Comparison of ENCODE assay signal across 30 cellular contexts in genomic region chr3:185079620-185080019, GRCh38.
"Had no signal": no experiment of that assay in that cellular context is flagged by ENCODE, and none has a peak within 500 bp of the region (broad histone marks: within the 10 kb centered on the region; RNA-seq: fewer than 3 reads in every experiment).

No MANE protein-coding gene starts in this region.

- H3K4me1 ChIP-seq: lower lobe of right lung, psoas muscle, suprapubic skin had no signal

- H3K36me3 Mint-ChIP-seq: immature natural killer cell; naive B cell; natural killer cell treated with Interleukin-12 subunit alpha and Interleukin-12 subunit beta and Interleukin-15 and Interleukin-18, amount 100 ng/mL, for 72 hours; stimulated activated naive B cell treated with anti-CD40 and anti-IgM and Interleukin-4, amounts not matched to agents 10 μg/mL and 1 μg/mL and 100 μg/mL, for 72 hours; type B pancreatic cell had no signal

- H3K9me3 Mint-ChIP-seq: immature natural killer cell; naive B cell; natural killer cell treated with Interleukin-12 subunit alpha and Interleukin-12 subunit beta and Interleukin-15 and Interleukin-18, amount 100 ng/mL, for 72 hours; neural crest cell; stimulated activated naive B cell treated with anti-CD40 and anti-IgM and Interleukin-4, amounts not matched to agents 10 μg/mL and 1 μg/mL and 100 μg/mL, for 72 hours; stimulated activated naive CD8-positive, alpha-beta T cell treated with anti-CD3 and anti-CD28 coated beads, Interleukin-15, Interleukin-2, amounts not matched to agents 100 ng/mL and 50 ng/mL, for 24 hours; type B pancreatic cell had no signal

- H3K4me3 Mint-ChIP-seq: immature natural killer cell; naive B cell; natural killer cell treated with Interleukin-12 subunit alpha and Interleukin-12 subunit beta and Interleukin-15 and Interleukin-18, amount 100 ng/mL, for 72 hours; neural crest cell; stimulated activated naive B cell treated with anti-CD40 and anti-IgM and Interleukin-4, amounts not matched to agents 10 μg/mL and 1 μg/mL and 100 μg/mL, for 72 hours; stimulated activated naive CD8-positive, alpha-beta T cell treated with anti-CD3 and anti-CD28 coated beads, Interleukin-15, Interleukin-2, amounts not matched to agents 100 ng/mL and 50 ng/mL, for 24 hours; type B pancreatic cell had no signal

- ATAC-seq: esophagus mucosa; heart right ventricle; left ventricle myocardium superior; lower lobe of right lung; natural killer cell treated with Interleukin-12 subunit alpha and Interleukin-12 subunit beta and Interleukin-15 and Interleukin-18, amount 100 ng/mL, for 72 hours; psoas muscle; right cardiac atrium; stimulated activated naive B cell treated with anti-CD40 and anti-IgM and Interleukin-4, amounts not matched to agents 10 μg/mL and 1 μg/mL and 100 μg/mL, for 72 hours had no signal

- H3K27ac Mint-ChIP-seq: immature natural killer cell; naive B cell; natural killer cell treated with Interleukin-12 subunit alpha and Interleukin-12 subunit beta and Interleukin-15 and Interleukin-18, amount 100 ng/mL, for 72 hours; stimulated activated naive B cell treated with anti-CD40 and anti-IgM and Interleukin-4, amounts not matched to agents 10 μg/mL and 1 μg/mL and 100 μg/mL, for 72 hours; stimulated activated naive CD8-positive, alpha-beta T cell treated with anti-CD3 and anti-CD28 coated beads, Interleukin-15, Interleukin-2, amounts not matched to agents 100 ng/mL and 50 ng/mL, for 24 hours; type B pancreatic cell had no signal

- H3K9me3 ChIP-seq: heart right ventricle, lower lobe of right lung, neutrophil, psoas muscle, suprapubic skin, thyroid gland had no signal

- H3K27me3 ChIP-seq: dorsolateral prefrontal cortex, heart right ventricle, neutrophil, suprapubic skin, thyroid gland had no signal

- DNase-seq: caudate nucleus; cerebellar nuclear complex; dorsolateral prefrontal cortex; effector CD4-positive, alpha-beta T cell; foreskin melanocyte; glutamatergic neuron; heart right ventricle; hypothalamus; immature natural killer cell; islet precursor cell; kidney glomerular epithelial cell; left ventricle myocardium superior; lower lobe of right lung; naive B cell; posterior cingulate gyrus; psoas muscle; right cardiac atrium; stimulated activated CD4-positive, alpha-beta T cell treated with anti-CD3 and anti-CD28 coated beads, Interleukin-15, amount 100 ng/mL, for 24 hours; stimulated activated CD4-positive, alpha-beta T cell treated with anti-CD3 and anti-CD28 coated beads, Interleukin-2, amount 100 ng/mL, for 48 hours; stimulated activated naive B cell treated with anti-CD40 and anti-IgM and Interleukin-4, amounts not matched to agents 10 μg/mL and 1 μg/mL and 100 μg/mL, for 72 hours; thyroid gland had no signal

- H3K27me3 Mint-ChIP-seq: type B pancreatic cell had no signal

- H3K27ac ChIP-seq: dorsolateral prefrontal cortex, epithelial cell of prostate, lower lobe of right lung, neutrophil, psoas muscle, skin epidermis, suprapubic skin, thyroid gland had no signal

- H3K4me1 Mint-ChIP-seq: immature natural killer cell; naive B cell; stimulated activated naive B cell treated with anti-CD40 and anti-IgM and Interleukin-4, amounts not matched to agents 10 μg/mL and 1 μg/mL and 100 μg/mL, for 72 hours had no signal

- H3K36me3 ChIP-seq: lower lobe of right lung, neutrophil, suprapubic skin, thyroid gland had no signal

- H3K4me3 ChIP-seq: dorsolateral prefrontal cortex, heart right ventricle, lower lobe of right lung, psoas muscle, skin epidermis, suprapubic skin, thyroid gland had no signal
